Comparison of ENCODE assay signal across 8 cellular contexts in genomic region chr6:7261030-7261841, GRCh38. TPM values are rescaled to one million over a fixed set of nuclear protein-coding genes. Genes with fewer than 3 reads are reported as not detected.
A peak's percentile ranks its signal among the peaks of the same experiment; 100 is the strongest.
DNase-seq lines count a peak whose midpoint lies in the region; ATAC-seq and TF ChIP-seq lines count a peak whose summit lies in the region.

No MANE protein-coding gene starts in this region.

- no peak for TF ChIP-seq CTCF in epithelial cell of proximal tubule (conservative IDR thresholded peaks at IDR 0.05; ENCODE audit: low read depth, low read length)

- H3K4me1 ChIP-seq in mononuclear cell (ENCODE audit: insufficient read depth, low read length): peaks cover 64% of the 10 kb centered on the region

- peak; percentile 79 for ATAC-seq in HG02884 (IDR thresholded peaks at IDR 0.05; ENCODE audit: unreplicated experiment)

- no peaks in the 10 kb centered on the region for H3K9me3 ChIP-seq in mononuclear cell (ENCODE audit: low read depth, low read length)

- peak; percentile 49 for DNase-seq in activated naive CD4-positive, alpha-beta T cell treated with Interleukin-2 at 50 U/mL for 16 hours
- DNase-seq in activated naive CD4-positive, alpha-beta T cell (lab: John Stamatoyannopoulos, UW): no peak
- DNase-seq in NCI-H226 (peak; percentile 88), epithelial cell of proximal tubule (ENCODE audit: low read depth) (no peak)
- DNase-seq in activated CD4-positive, alpha-beta T cell treated with anti-CD3 and anti-CD28 coated beads, Interleukin-2, amount 50 U/mL, for 48 hours: peak; percentile 69 to 78
- DNase-seq in stimulated activated CD8-positive, alpha-beta memory T cell treated with anti-CD3 and anti-CD28 coated beads, Interleukin-4, amount 100 ng/mL, for 48 hours: peak; percentile 66

- H3K4me3 ChIP-seq in epithelial cell of proximal tubule (ENCODE audit: low read depth, low read length) (peak overlapping the region; percentile 80), mononuclear cell (ENCODE audit: low read length) (peak overlapping the region; percentile 48)

- H3K27me3 ChIP-seq in mononuclear cell (ENCODE audit: insufficient read depth, low read length): no peaks in the 10 kb centered on the region

RNA-seq across cellular contexts. Expression of gene SSR1, which starts 51.8 kb away (rescaled TPM):
- total RNA-seq in epithelial cell of proximal tubule (41.9 and 64.7 TPM in 2 replicates), mononuclear cell (74.5 TPM)

Comparison
In these comparisons a context has a peak if more than half of its experiments do, and no peak if none do; other contexts are left out.
1. DNase-seq: peak in activated naive CD4-positive, alpha-beta T cell treated with Interleukin-2 at 50 U/mL for 16 hours (single experiment), NCI-H226 (single experiment), activated CD4-positive, alpha-beta T cell treated with anti-CD3 and anti-CD28 coated beads, Interleukin-2, amount 50 U/mL, for 48 hours (2 of 2) and stimulated activated CD8-positive, alpha-beta memory T cell treated with anti-CD3 and anti-CD28 coated beads, Interleukin-4, amount 100 ng/mL, for 48 hours (single experiment); none in activated naive CD4-positive, alpha-beta T cell (0 of 4) and epithelial cell of proximal tubule (single experiment).